In the genomic region with DNA sequence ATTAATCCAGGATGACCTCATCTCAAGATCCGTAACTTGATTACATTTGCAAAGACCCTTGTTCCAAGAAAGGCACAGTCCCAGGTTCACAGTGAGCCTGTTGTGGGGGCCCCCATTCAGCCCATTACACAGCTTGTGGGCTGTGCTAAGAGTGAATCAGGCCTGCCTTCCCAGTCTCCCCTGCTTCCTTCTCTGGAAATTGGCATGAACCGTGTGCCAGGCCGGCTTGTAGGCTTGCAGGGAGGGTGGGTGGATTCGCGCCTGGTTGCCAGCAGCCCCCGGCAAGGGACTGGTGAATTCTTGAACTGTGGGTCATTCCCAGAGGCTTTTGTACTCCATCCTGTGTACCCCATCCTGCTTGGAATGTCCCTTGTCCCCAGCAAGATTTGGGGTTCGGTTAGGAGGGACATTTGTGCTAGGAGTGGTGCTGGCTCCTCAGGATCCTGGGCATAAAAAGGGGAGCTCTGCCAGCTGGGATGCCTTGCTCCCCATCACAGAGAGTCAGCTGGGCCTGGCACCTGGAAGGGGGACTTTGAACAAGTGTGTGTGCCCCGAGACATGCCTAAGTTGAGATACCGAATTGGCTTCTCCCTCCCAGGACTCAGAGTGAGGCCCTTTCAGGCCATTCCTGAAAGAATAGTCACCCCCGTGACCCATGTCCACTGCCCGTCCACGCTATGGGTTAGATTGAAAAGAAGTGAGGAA, we compare ENCODE assay signal across 18 cellular contexts.
A peak's percentile ranks its signal among the peaks of the same experiment; 100 is the strongest.
DNase-seq lines count a peak whose midpoint lies in the region; ATAC-seq and TF ChIP-seq lines count a peak whose summit lies in the region.
"Had no signal": no experiment of that assay in that cellular context is flagged by ENCODE, and none has a peak within 500 bp of the region (broad histone marks: within the 10 kb centered on the region; RNA-seq: fewer than 3 reads in every experiment).

No MANE protein-coding gene starts in this region.

- TF ChIP-seq POLR2A in Peyer's patch (IDR thresholded peaks at IDR 0.05), result no peak

- peak; percentile 57 for DNase-seq in activated effector memory CD4-positive, alpha-beta T cell treated with anti-CD3 and anti-CD28 coated beads, Interleukin-2, amount 50 U/mL, for 16 hours
- no peak for DNase-seq in activated effector memory CD4-positive, alpha-beta T cell treated with Interleukin-2 at 50 U/mL for 16 hours
- DNase-seq in left lobe of liver (ENCODE audit: low spot score), result peak; percentile 28
- DNase-seq in sciatic nerve (ENCODE audit: low spot score), result peak; percentile 43
- DNase-seq in GDM1 (lab: John Stamatoyannopoulos, UW), result no peak
- no peak for DNase-seq in Peyer's patch
- DNase-seq in T-helper 9 cell, result no peak
- DNase-seq: COR-L47, DMS153, HCEC 1CT, NCI-H1092 treated with DMSO at 0.1 percent for 48 hours, NCI-H1694 treated with DMSO at 0.1 percent for 48 hours, NCI-H446 treated with DMSO at 0.1 percent for 48 hours, NCI-H748 treated with DMSO at 0.1 percent for 48 hours had no signal

- no peaks in the 10 kb centered on the region for H3K9me3 ChIP-seq in Peyer's patch
- H3K9me3 ChIP-seq: A549 had no signal

- no peak overlapping the region for H3K4me3 ChIP-seq in Peyer's patch
- H3K4me3 ChIP-seq: A549 had no signal

- H3K36me3 ChIP-seq in Peyer's patch, result no peaks in the 10 kb centered on the region

- no peak overlapping the region for H3K27ac ChIP-seq in Peyer's patch
- H3K27ac ChIP-seq: A549, C4-2B, KMS-11 had no signal

- TF ChIP-seq CTCF in Peyer's patch (IDR thresholded peaks at IDR 0.05), result no peak

- intact Hi-C loops in sciatic nerve (cut with DNase I), result no loop called here

- no peaks in the 10 kb centered on the region for H3K27me3 ChIP-seq in Peyer's patch

- no peaks in the 10 kb centered on the region for H3K4me1 ChIP-seq in Peyer's patch
- H3K4me1 ChIP-seq: A549 had no signal

- no peak for ATAC-seq in left lobe of liver
- ATAC-seq in sciatic nerve, result no peak
- ATAC-seq: A549, HepG2 had no signal

Comparison
In these comparisons a context has a peak if more than half of its experiments do, and no peak if none do; other contexts are left out.
1. DNase-seq: peak in activated effector memory CD4-positive, alpha-beta T cell treated with anti-CD3 and anti-CD28 coated beads, Interleukin-2, amount 50 U/mL, for 16 hours (single experiment), left lobe of liver (single experiment) and sciatic nerve (single experiment); none in activated effector memory CD4-positive, alpha-beta T cell treated with Interleukin-2 at 50 U/mL for 16 hours (single experiment), GDM1 (single experiment), Peyer's patch (0 of 3) and T-helper 9 cell (single experiment).